ENCODE assay signal across 17 cellular contexts in genomic region chr1:201471772-201472171, GRCh38. TPM values are rescaled to one million over a fixed set of nuclear protein-coding genes. Genes with fewer than 3 reads are reported as not detected.
DNase-seq lines count a peak whose midpoint lies in the region; TF ChIP-seq lines count a peak whose summit lies in the region.
"Had no signal": no experiment of that assay in that cellular context is flagged by ENCODE, and none has a peak within 500 bp of the region (broad histone marks: within the 10 kb centered on the region; RNA-seq: fewer than 3 reads in every experiment).

No MANE protein-coding gene starts in this region.

- H3K36me3 ChIP-seq in A673 (ENCODE audit: insufficient read depth, low read length, poor library complexity, severe bottlenecking): no peaks in the 10 kb centered on the region
- no peaks in the 10 kb centered on the region for H3K36me3 ChIP-seq in breast epithelium
- H3K36me3 ChIP-seq in left ventricle myocardium inferior: no peaks in the 10 kb centered on the region
- no peaks in the 10 kb centered on the region for H3K36me3 ChIP-seq in uterus

- peaks cover 6% of the 10 kb centered on the region for H3K36me3 Mint-ChIP-seq in chondrocyte (ENCODE audit: low read depth)

- H3K9me3 Mint-ChIP-seq in chondrocyte (ENCODE audit: low read depth): no peaks in the 10 kb centered on the region
- H3K9me3 Mint-ChIP-seq: activated CD4-positive, alpha-beta T cell treated with anti-CD3 and anti-CD28 coated beads, Interleukin-2, amount 10 ng/mL, durations not matched to agents 7 days and 5 days; activated naive CD8-positive, alpha-beta T cell treated with anti-CD3 and anti-CD28 coated beads, Interleukin-2, amount 50 U/mL, for 24 hours; activated T-cell treated with anti-CD3 and anti-CD28 coated beads, Interleukin-2, amount 50 U/mL, for 4 hours; stimulated activated effector memory CD8-positive, alpha-beta T cell treated with anti-CD3 and anti-CD28 coated beads, Interleukin-12 subunit alpha, Interleukin-12 subunit beta, amount 100 ng/mL, for 72 hours had no signal

- POLR2A ChIA-PET in A673 (lab: Charles Lee; ENCODE audit: low non-redundant PET): interaction anchor here (0.7 kb wide), 1 partner anchor 68 kb away, joined by 10 read pairs; no protein-coding TSS in a partner anchor

- H3K27ac ChIP-seq in A673 (ENCODE audit: low read depth, low read length, poor library complexity, severe bottlenecking) (no peak overlapping the region), breast epithelium (peak overlapping the region; percentile 3 to 68), left ventricle myocardium inferior (replicated peaks) (peak overlapping the region; percentile 51), uterus (peak overlapping the region in 1 of 2 donors; percentile 99)

- intact Hi-C loops in A673 (cut with micrococcal nuclease; ENCODE audit: unreplicated experiment) (no loop called here), breast epithelium (cut with DNase I; ENCODE audit: low total_unique reads) (no loop called here), left ventricle myocardium inferior (cut with micrococcal nuclease) (no loop called here), uterus (cut with DNase I; ENCODE audit: low total_unique reads) (no loop called here)

- H3K4me3 Mint-ChIP-seq in chondrocyte (ENCODE audit: unreplicated experiment): no peak overlapping the region
- H3K4me3 Mint-ChIP-seq: activated CD4-positive, alpha-beta T cell treated with anti-CD3 and anti-CD28 coated beads, Interleukin-2, amount 10 ng/mL, durations not matched to agents 7 days and 5 days; activated naive CD8-positive, alpha-beta T cell treated with anti-CD3 and anti-CD28 coated beads, Interleukin-2, amount 50 U/mL, for 24 hours; activated T-cell treated with anti-CD3 and anti-CD28 coated beads, Interleukin-2, amount 50 U/mL, for 4 hours; stimulated activated effector memory CD8-positive, alpha-beta T cell treated with anti-CD3 and anti-CD28 coated beads, Interleukin-12 subunit alpha, Interleukin-12 subunit beta, amount 100 ng/mL, for 72 hours had no signal

- peaks cover 43% of the 10 kb centered on the region for H3K4me1 Mint-ChIP-seq in chondrocyte (ENCODE audit: low read depth)

- no peak for TF ChIP-seq POLR2A in breast epithelium (IDR thresholded peaks at IDR 0.05)
- TF ChIP-seq POLR2A in uterus (IDR thresholded peaks at IDR 0.05): no peak

- H3K27me3 Mint-ChIP-seq in chondrocyte (ENCODE audit: low read depth): no peaks in the 10 kb centered on the region

- no TSS peak for BruUV-seq in A673 (replicated peaks; lab: Mats Ljungman, UMichigan)

- TF ChIP-seq CTCF in A673 (conservative IDR thresholded peaks at IDR 0.05; ENCODE audit: low read depth, low read length) (no peak), HFF-Myc (IDR thresholded peaks at IDR 0.05; ENCODE audit: low read depth, low read length, missing control alignments) (no peak), breast epithelium (IDR thresholded peaks at IDR 0.05) (no peak), left ventricle myocardium inferior (IDR thresholded peaks at IDR 0.05; ENCODE audit: borderline replicate concordance) (no peak), uterus (IDR thresholded peaks at IDR 0.05) (no peak), chondrocyte (IDR thresholded peaks at IDR 0.05) (no peak)

- H3K4me3 ChIP-seq in A673 (ENCODE audit: low read depth, low read length, poor library complexity, severe bottlenecking): no peak overlapping the region
- H3K4me3 ChIP-seq in HFF-Myc (replicated peaks; ENCODE audit: low read depth, low read length): no peak overlapping the region
- H3K4me3 ChIP-seq in breast epithelium: no peak overlapping the region
- H3K4me3 ChIP-seq in left ventricle myocardium inferior: no peak overlapping the region
- no peak overlapping the region for H3K4me3 ChIP-seq in uterus
- H3K4me3 ChIP-seq: lung had no signal

- H3K27me3 ChIP-seq in A673 (replicated peaks; ENCODE audit: insufficient read depth, low read depth, low read length, poor library complexity) (no peaks in the 10 kb centered on the region), breast epithelium (no peaks in the 10 kb centered on the region), left ventricle myocardium inferior (ENCODE audit: low read depth) (no peaks in the 10 kb centered on the region), uterus (no peaks in the 10 kb centered on the region)

- peak; percentile 49 for DNase-seq in A673 (ENCODE audit: low spot score)
- peak; percentile 84 for DNase-seq in HFF-Myc (ENCODE audit: extremely low read depth, low read depth)
- no peak for DNase-seq in breast epithelium (ENCODE audit: low spot score in 2 of 2)
- no peak for DNase-seq in left ventricle myocardium inferior
- no peak for DNase-seq in uterus
- no peak for DNase-seq in chondrocyte (ENCODE audit: low spot score)
- no peak for DNase-seq in medulla oblongata (ENCODE audit: extremely low spot score)
- DNase-seq in NCI-H2081 treated with DMSO at 0.1 percent for 48 hours (lab: John Stamatoyannopoulos, UW): no peak
- DNase-seq: activated CD4-positive, alpha-beta T cell treated with anti-CD3 and anti-CD28 coated beads, Interleukin-2, amount 10 ng/mL, durations not matched to agents 7 days and 5 days; activated naive CD8-positive, alpha-beta T cell treated with anti-CD3 and anti-CD28 coated beads, Interleukin-2, amount 50 U/mL, for 24 hours; activated T-cell treated with anti-CD3 and anti-CD28 coated beads, Interleukin-2, amount 50 U/mL, for 4 hours; Calu3; erythroblast; H7; SIG-M5 had no signal

- CTCF ChIA-PET in A673 (lab: Charles Lee): interaction anchor here (0.6 kb wide), 1 partner anchor 41 kb away, joined by 3 read pairs; no protein-coding TSS in a partner anchor

- H3K27ac Mint-ChIP-seq in chondrocyte (ENCODE audit: unreplicated experiment): no peak overlapping the region
- H3K27ac Mint-ChIP-seq: activated CD4-positive, alpha-beta T cell treated with anti-CD3 and anti-CD28 coated beads, Interleukin-2, amount 10 ng/mL, durations not matched to agents 7 days and 5 days; activated naive CD8-positive, alpha-beta T cell treated with anti-CD3 and anti-CD28 coated beads, Interleukin-2, amount 50 U/mL, for 24 hours; stimulated activated effector memory CD8-positive, alpha-beta T cell treated with anti-CD3 and anti-CD28 coated beads, Interleukin-12 subunit alpha, Interleukin-12 subunit beta, amount 100 ng/mL, for 72 hours had no signal

- H3K9me3 ChIP-seq in A673 (ENCODE audit: low read depth, low read length, poor library complexity, severe bottlenecking) (no peaks in the 10 kb centered on the region), breast epithelium (no peaks in the 10 kb centered on the region), left ventricle myocardium inferior (replicated peaks) (no peaks in the 10 kb centered on the region), uterus (no peaks in the 10 kb centered on the region)

- H3K4me1 ChIP-seq in A673 (ENCODE audit: insufficient read depth, low read length, poor library complexity, severe bottlenecking): peaks cover 23% of the 10 kb centered on the region
- H3K4me1 ChIP-seq in breast epithelium: peaks cover under 1 to 3% of the 10 kb centered on the region in 2 donors
- H3K4me1 ChIP-seq in left ventricle myocardium inferior: peaks cover 36% of the 10 kb centered on the region
- H3K4me1 ChIP-seq in uterus: peaks cover 0 to 3% of the 10 kb centered on the region in 2 donors

RNA-seq across cellular contexts. Expression of gene PHLDA3, which starts 2.8 kb away (rescaled TPM):
- 23.9 and 24.1 TPM in 2 replicates for total RNA-seq in A673 (2021)
- 100 to 1,000 TPM in 1 of 3 donors, 10 to 100 TPM in 2; 65.7 to 116 (median 92.7) TPM for total RNA-seq in breast epithelium
- total RNA-seq in left ventricle myocardium inferior: 21.1 TPM
- total RNA-seq in uterus: 10 to 100 TPM; 14.4 to 80.2 (median 43.7) TPM
- total RNA-seq in chondrocyte: 111 to 120 TPM (median 115 TPM) in 3 replicates

RNA-seq across cellular contexts. Expression of gene CSRP1, which starts 35.2 kb away (rescaled TPM):
- total RNA-seq in A673 (2021) (402 and 517 TPM in 2 replicates), breast epithelium (1,000 to 10,000 TPM in 1 of 3 donors, 100 to 1,000 TPM in 2; 186 to 1,491 (median 767) TPM), left ventricle myocardium inferior (41.0 TPM), uterus (1,000 to 10,000 TPM in 3 of 4 donors, 100 to 1,000 TPM in 1; 913 to 2,516 (median 1,349) TPM), chondrocyte (1.3 to 7.1 TPM (median 5.9 TPM) in 3 replicates)

RNA-seq across cellular contexts. Expression of gene TNNI1, which starts 50.2 kb away (rescaled TPM):
- total RNA-seq in A673 (2021) (not detected in 2 replicates), breast epithelium (under 1 TPM in 2 of 3 donors, not detected in 1; 0.15 to 0.66 TPM), left ventricle myocardium inferior (44.2 TPM), uterus (1 to 10 TPM in 1 of 4 donors, under 1 TPM in 1, not detected in 2; 0.30 to 3.9 TPM), chondrocyte (8.0 to 10.0 TPM (median 8.8 TPM) in 3 replicates)
- total RNA-seq: activated CD4-positive, alpha-beta T cell treated with anti-CD3 and anti-CD28 coated beads, Interleukin-2, amount 10 ng/mL, durations not matched to agents 7 days and 5 days; activated T-cell treated with anti-CD3 and anti-CD28 coated beads, Interleukin-2, amount 50 U/mL, for 4 hours; Calu3 had no signal

Comparison
In these comparisons a context has a peak if more than half of its experiments do, and no peak if none do; other contexts are left out.
1. DNase-seq: peak in A673 (single experiment) and HFF-Myc (single experiment); none in breast epithelium (0 of 2), left ventricle myocardium inferior (single experiment), uterus (0 of 2), chondrocyte (single experiment), medulla oblongata (single experiment) and NCI-H2081 treated with DMSO at 0.1 percent for 48 hours (single experiment).